In the genomic region with DNA sequence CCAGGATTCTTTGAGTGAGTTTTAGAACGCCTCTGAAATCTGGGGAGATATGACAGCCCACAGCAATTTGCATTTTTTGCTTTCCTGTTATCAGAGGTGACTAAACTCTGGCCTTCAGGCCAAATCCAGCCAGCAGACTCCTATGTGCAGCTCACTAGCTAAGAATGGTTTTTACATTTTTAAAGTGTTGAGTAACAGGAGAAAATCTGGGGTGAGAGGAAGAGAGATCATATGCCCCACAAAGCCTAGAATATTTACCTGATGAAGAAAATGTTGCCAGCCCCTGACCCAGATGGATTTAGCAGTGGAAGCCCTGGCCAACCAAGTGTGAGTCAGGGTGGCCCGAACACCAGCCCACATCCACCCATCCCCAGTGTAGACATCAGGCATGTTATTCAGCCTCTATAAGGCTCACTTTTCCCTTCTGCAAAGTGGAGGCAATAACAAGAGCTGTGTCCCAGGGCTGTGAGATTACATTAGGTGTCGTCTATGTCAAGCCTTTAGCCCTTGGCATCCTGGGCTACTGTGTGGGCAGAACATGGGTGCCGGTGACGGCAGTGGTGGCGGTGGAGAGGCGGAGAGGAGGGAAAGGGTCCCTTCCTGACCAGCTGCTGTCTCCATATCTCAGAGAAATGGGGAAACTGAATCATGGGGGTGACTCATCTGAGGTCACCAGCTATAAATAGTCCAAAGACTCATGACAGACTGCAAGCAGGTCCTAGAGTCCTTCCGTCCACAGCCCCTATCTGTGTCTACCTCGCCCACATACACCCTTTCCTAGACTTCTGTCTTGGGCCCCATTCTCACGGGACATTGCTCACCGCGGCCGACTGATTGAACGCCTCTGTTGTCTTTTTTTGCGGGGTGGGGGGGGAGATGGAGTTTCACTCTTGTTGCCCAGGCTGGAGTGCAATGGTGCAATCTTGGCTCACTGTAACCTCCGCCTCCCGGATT, we compare ENCODE assay signal across 8 cellular contexts. TPM values are rescaled to one million over a fixed set of nuclear protein-coding genes. Genes with fewer than 3 reads are reported as not detected.
DNase-seq lines count a peak whose midpoint lies in the region; ATAC-seq and TF ChIP-seq lines count a peak whose summit lies in the region.

No MANE protein-coding gene starts in this region.

- WGBS in thyroid gland, 2 donors: 74 to 80% methylated on average over 17 of the region's 17 CpGs

- intact Hi-C loops in activated CD4-positive, alpha-beta memory T cell treated with anti-CD3 and anti-CD28 coated beads for 36 hours (cut with micrococcal nuclease): loop anchor here (1.0 to 5.0 kb wide), 3 partner anchors 27 to 100 kb away; no protein-coding TSS in a partner anchor
- intact Hi-C loops in thyroid gland (cut with DNase I): no loop called here

- peak overlapping the region; percentile 87 for H3K27ac Mint-ChIP-seq in activated CD4-positive, alpha-beta memory T cell treated with anti-CD3 and anti-CD28 coated beads for 36 hours

- peak overlapping the region; percentile 28 for H3K4me3 Mint-ChIP-seq in activated CD4-positive, alpha-beta memory T cell treated with anti-CD3 and anti-CD28 coated beads for 36 hours

- DNase-seq in CD1c-positive myeloid dendritic cell (ENCODE audit: extremely low spot score) (peak; percentile 98), HT1080 (ENCODE audit: low read depth) (peak; percentile 98), epithelial cell of prostate (ENCODE audit: low read depth, low spot score) (peak; percentile 51), non-pigmented ciliary epithelial cell (ENCODE audit: low read depth) (peak; percentile 97), thyroid gland (no peak), superior temporal gyrus (ENCODE audit: extremely low spot score) (no peak)
- DNase-seq in activated CD4-positive, alpha-beta memory T cell treated with anti-CD3 and anti-CD28 coated beads for 36 hours: peak; percentile 84

- CTCF ChIA-PET in activated CD4-positive, alpha-beta memory T cell treated with anti-CD3 and anti-CD28 coated beads for 36 hours (lab: Charles Lee): interaction anchor here (1.4 to 3.2 kb wide), 3 partner anchors 28 to 112 kb away, joined by 4 to 16 read pairs (median 15); no protein-coding TSS in a partner anchor

- H3K4me1 Mint-ChIP-seq in activated CD4-positive, alpha-beta memory T cell treated with anti-CD3 and anti-CD28 coated beads for 36 hours (ENCODE audit: low read depth): peaks cover 24% of the 10 kb centered on the region

- TF ChIP-seq POLR2A in thyroid gland (IDR thresholded peaks at IDR 0.05): no peak

- peaks cover 0 to 16% of the 10 kb centered on the region in 2 donors for H3K4me1 ChIP-seq in thyroid gland

- H3K9me3 ChIP-seq in thyroid gland: no peaks in the 10 kb centered on the region

- TF ChIP-seq CTCF in thyroid gland (IDR thresholded peaks at IDR 0.05): no peak

- H3K27me3 Mint-ChIP-seq in activated CD4-positive, alpha-beta memory T cell treated with anti-CD3 and anti-CD28 coated beads for 36 hours: peaks cover 1% of the 10 kb centered on the region

- POLR2A ChIA-PET in activated CD4-positive, alpha-beta memory T cell treated with anti-CD3 and anti-CD28 coated beads for 36 hours (lab: Charles Lee): interaction anchor here (0.7 to 1.3 kb wide), 3 partner anchors 20 to 26 kb away, joined by 3 to 4 read pairs (median 3); no protein-coding TSS in a partner anchor

- ATAC-seq in GM21423 (IDR thresholded peaks at IDR 0.05; ENCODE audit: unreplicated experiment): peak; percentile 79

- no peaks in the 10 kb centered on the region for H3K36me3 Mint-ChIP-seq in activated CD4-positive, alpha-beta memory T cell treated with anti-CD3 and anti-CD28 coated beads for 36 hours

- H3K9me3 Mint-ChIP-seq in activated CD4-positive, alpha-beta memory T cell treated with anti-CD3 and anti-CD28 coated beads for 36 hours: no peaks in the 10 kb centered on the region

- H3K27ac ChIP-seq in epithelial cell of prostate (peak overlapping the region; percentile 94), thyroid gland (peak overlapping the region; percentile 42 to 79 (median 57))

- no peaks in the 10 kb centered on the region for H3K36me3 ChIP-seq in thyroid gland

- no peaks in the 10 kb centered on the region for H3K27me3 ChIP-seq in thyroid gland

- no peak overlapping the region for H3K4me3 ChIP-seq in thyroid gland (replicated peaks in 1 of 3)

RNA-seq across cellular contexts. Expression of gene CD9, which starts 32.6 kb away (rescaled TPM):
- total RNA-seq in HT1080 (2014; rRNA removed; shearing (Covaris generic)): 35.8 and 41.8 TPM in 2 replicates
- polyA plus RNA-seq in HT1080 (2015; cell fraction: cytosol; rRNA removed): 23.4 and 25.8 TPM in 2 replicates
- polyA plus RNA-seq in HT1080 (2015; cell fraction: nucleus; rRNA removed): 29.0 and 30.5 TPM in 2 replicates
- total RNA-seq in activated CD4-positive, alpha-beta memory T cell treated with anti-CD3 and anti-CD28 coated beads for 36 hours: 1 to 10 TPM; 1.5 to 2.3 TPM
- total RNA-seq in thyroid gland: 100 to 1,000 TPM; 367 to 494 (median 375) TPM

RNA-seq across cellular contexts. Expression of gene VWF, which starts 43.1 kb away (rescaled TPM):
- not detected in 2 replicates for total RNA-seq in HT1080 (2014; rRNA removed; shearing (Covaris generic))
- 0.01 and 0.03 TPM in 2 replicates for polyA plus RNA-seq in HT1080 (2015; cell fraction: cytosol; rRNA removed)
- 0.02 TPM in 2 replicates for polyA plus RNA-seq in HT1080 (2015; cell fraction: nucleus; rRNA removed)
- not detected for total RNA-seq in activated CD4-positive, alpha-beta memory T cell treated with anti-CD3 and anti-CD28 coated beads for 36 hours
- total RNA-seq in thyroid gland: 100 to 1,000 TPM in 2 of 4 donors, 10 to 100 TPM in 2; 54.3 to 169 (median 98.5) TPM

Comparison
In these comparisons a context has a peak if more than half of its experiments do, and no peak if none do; other contexts are left out.
1. DNase-seq: peak in CD1c-positive myeloid dendritic cell (single experiment), HT1080 (single experiment), activated CD4-positive, alpha-beta memory T cell treated with anti-CD3 and anti-CD28 coated beads for 36 hours (single experiment), epithelial cell of prostate (single experiment) and non-pigmented ciliary epithelial cell (single experiment); none in thyroid gland (0 of 2) and superior temporal gyrus (single experiment).
2. RNA of gene CD9, which starts 32.6 kb away (total RNA-seq): 367 to 494 TPM in thyroid gland and 35.8 to 41.8 TPM in HT1080; 1.5 to 2.3 TPM in activated CD4-positive, alpha-beta memory T cell treated with anti-CD3 and anti-CD28 coated beads for 36 hours; every median in the first group is over 10 times any median in the second.
3. RNA of gene VWF, which starts 43.1 kb away (total RNA-seq): 54.3 to 169 TPM in thyroid gland; not detected in activated CD4-positive, alpha-beta memory T cell treated with anti-CD3 and anti-CD28 coated beads for 36 hours and not detected in HT1080; every median in the first group is over 10 times any median in the second.